In the genomic region with DNA sequence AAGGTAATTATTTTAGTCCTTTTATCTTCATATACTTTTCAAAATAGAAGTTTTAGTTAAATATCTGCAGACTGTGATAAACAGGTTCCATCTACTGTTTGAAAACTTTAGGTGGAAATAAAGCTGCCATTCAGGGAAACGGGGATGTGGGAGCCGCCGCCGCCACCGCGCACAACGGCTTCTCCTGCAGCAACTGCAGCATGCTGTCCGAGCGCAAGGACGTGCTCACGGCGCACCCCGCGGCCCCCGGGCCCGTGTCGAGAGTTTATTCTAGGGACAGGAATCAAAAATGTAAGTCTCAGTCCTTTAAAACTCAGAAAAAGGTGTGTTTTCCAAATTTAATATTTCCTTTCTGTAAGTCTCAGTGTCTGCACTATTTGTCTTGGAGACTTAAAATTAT, we compare ENCODE assay signal across 17 cellular contexts.
"Had no signal": no experiment of that assay in that cellular context is flagged by ENCODE, and none has a peak within 500 bp of the region (broad histone marks: within the 10 kb centered on the region; RNA-seq: fewer than 3 reads in every experiment).

No MANE protein-coding gene starts in this region.

- H3K4me3 Mint-ChIP-seq: activated CD8-positive, alpha-beta T cell treated with anti-CD3 and anti-CD28 coated beads, Interleukin-2, amount 10 ng/mL, durations not matched to agents 7 days and 5 days; activated T-helper 1 cell treated with anti-CD3 and anti-CD28 coated beads, Interleukin-12 subunit alpha, Interleukin-12 subunit beta, Interleukin-2, Interleukin-4 antibody, amounts not matched to agents 30 ng/mL and 10 ng/mL and 1 ng/mL, durations not matched to agents 14 hours and 24 hours and 36 hours; naive thymus-derived CD8-positive, alpha-beta T cell; stimulated activated effector memory CD8-positive, alpha-beta T cell treated with anti-CD3 and anti-CD28 coated beads, Interleukin-12 subunit alpha, Interleukin-12 subunit beta, amount 100 ng/mL, for 72 hours; stimulated activated naive CD8-positive, alpha-beta T cell treated with anti-CD3 and anti-CD28 coated beads, Interleukin-15, amount 100 ng/mL, for 72 hours; T-cell had no signal

- DNase-seq: activated CD4-positive, alpha-beta T cell treated with anti-CD3 and anti-CD28 coated beads for 1 hour; activated CD4-positive, alpha-beta T cell treated with anti-CD3 and anti-CD28 coated beads, Interleukin-2, amount 50 U/mL, for 1 hour; activated CD8-positive, alpha-beta T cell treated with anti-CD3 and anti-CD28 coated beads, Interleukin-2, amount 10 ng/mL, durations not matched to agents 7 days and 5 days; activated gamma-delta T cell treated with Interleukin-2 at 50 U/mL for 16 hours; central memory CD4-positive, alpha-beta T cell; retina; stimulated activated CD4-positive, alpha-beta T cell treated with anti-CD3 and anti-CD28 coated beads, Interleukin-2, amount 100 ng/mL, for 24 hours; stimulated activated naive CD8-positive, alpha-beta T cell treated with anti-CD3 and anti-CD28 coated beads, Interleukin-15, amount 100 ng/mL, for 72 hours; T-cell; trophoblast cell had no signal

- H3K27me3 Mint-ChIP-seq: naive thymus-derived CD8-positive, alpha-beta T cell; stimulated activated naive CD8-positive, alpha-beta T cell treated with anti-CD3 and anti-CD28 coated beads, Interleukin-15, amount 100 ng/mL, for 72 hours; T-cell had no signal

- H3K27me3 ChIP-seq: ascending aorta, suprapubic skin had no signal

- H3K4me1 Mint-ChIP-seq: stimulated activated effector memory CD8-positive, alpha-beta T cell treated with anti-CD3 and anti-CD28 coated beads, Interleukin-12 subunit alpha, Interleukin-12 subunit beta, amount 100 ng/mL, for 72 hours had no signal

- H3K4me3 ChIP-seq: ascending aorta, lung, suprapubic skin had no signal

- H3K9me3 Mint-ChIP-seq: activated naive CD4-positive, alpha-beta T cell treated with anti-CD3 and anti-CD28 coated beads, Interleukin-2, amount 50 U/mL, for 72 hours; activated T-helper 1 cell treated with anti-CD3 and anti-CD28 coated beads, Interleukin-12 subunit alpha, Interleukin-12 subunit beta, Interleukin-2, Interleukin-4 antibody, amounts not matched to agents 30 ng/mL and 10 ng/mL and 1 ng/mL, durations not matched to agents 14 hours and 24 hours and 36 hours; naive thymus-derived CD8-positive, alpha-beta T cell; stimulated activated effector memory CD8-positive, alpha-beta T cell treated with anti-CD3 and anti-CD28 coated beads, Interleukin-12 subunit alpha, Interleukin-12 subunit beta, amount 100 ng/mL, for 72 hours; stimulated activated naive CD8-positive, alpha-beta T cell treated with anti-CD3 and anti-CD28 coated beads, Interleukin-15, amount 100 ng/mL, for 72 hours; T-cell had no signal

- ATAC-seq: activated CD8-positive, alpha-beta T cell treated with anti-CD3 and anti-CD28 coated beads, Interleukin-2, amount 10 ng/mL, durations not matched to agents 7 days and 5 days; activated naive CD4-positive, alpha-beta T cell treated with anti-CD3 and anti-CD28 coated beads, Interleukin-2, amount 50 U/mL, for 72 hours; naive thymus-derived CD8-positive, alpha-beta T cell; stimulated activated effector memory CD8-positive, alpha-beta T cell treated with anti-CD3 and anti-CD28 coated beads, Interleukin-12 subunit alpha, Interleukin-12 subunit beta, amount 100 ng/mL, for 72 hours; stimulated activated naive CD8-positive, alpha-beta T cell treated with anti-CD3 and anti-CD28 coated beads, Interleukin-15, amount 100 ng/mL, for 72 hours; T-cell had no signal

- H3K9me3 ChIP-seq: ascending aorta, suprapubic skin had no signal

- H3K27ac Mint-ChIP-seq: activated CD8-positive, alpha-beta T cell treated with anti-CD3 and anti-CD28 coated beads, Interleukin-2, amount 10 ng/mL, durations not matched to agents 7 days and 5 days; activated T-helper 1 cell treated with anti-CD3 and anti-CD28 coated beads, Interleukin-12 subunit alpha, Interleukin-12 subunit beta, Interleukin-2, Interleukin-4 antibody, amounts not matched to agents 30 ng/mL and 10 ng/mL and 1 ng/mL, durations not matched to agents 14 hours and 24 hours and 36 hours; stimulated activated effector memory CD8-positive, alpha-beta T cell treated with anti-CD3 and anti-CD28 coated beads, Interleukin-12 subunit alpha, Interleukin-12 subunit beta, amount 100 ng/mL, for 72 hours; T-cell had no signal
